ENCODE assay signal across 13 cellular contexts in genomic region chr6:100100776-100101175, GRCh38.
A peak's percentile ranks its signal among the peaks of the same experiment; 100 is the strongest.
DNase-seq lines count a peak whose midpoint lies in the region.
"Had no signal": no experiment of that assay in that cellular context is flagged by ENCODE, and none has a peak within 500 bp of the region (broad histone marks: within the 10 kb centered on the region; RNA-seq: fewer than 3 reads in every experiment).

No MANE protein-coding gene starts in this region.

- no peak overlapping the region for H4K91ac ChIP-seq in neuronal stem cell (ENCODE audit: low read depth, low read length, poor library complexity)

- H3K27me3 ChIP-seq in GM23248 (replicated peaks; ENCODE audit: insufficient read depth) (no peaks in the 10 kb centered on the region), neuronal stem cell (ENCODE audit: control insufficient read depth in 3 of 3, insufficient read depth in 3 of 3, low read depth in 1 of 3, low read length in 3 of 3) (no peaks in the 10 kb centered on the region)

- H3K4me3 ChIP-seq in GM23248 (no peak overlapping the region), SK-N-MC (peak overlapping the region; percentile 31; the same call in 1 of the 2 replicates), neuronal stem cell (ENCODE audit: low read length in 2 of 2) (no peak overlapping the region)
- H3K4me3 ChIP-seq: GM12878, GM23338 had no signal

- no peak overlapping the region for H2AK5ac ChIP-seq in neuronal stem cell (ENCODE audit: low read depth, low read length)

- H2BK5ac ChIP-seq in neuronal stem cell (ENCODE audit: low read length) = no peak overlapping the region

- H3F3A ChIP-seq in GM23248 (ENCODE audit: insufficient read depth) = no peaks in the 10 kb centered on the region

- H3K4me1 ChIP-seq in GM23248 (ENCODE audit: insufficient read depth) = peaks cover 14% of the 10 kb centered on the region
- H3K4me1 ChIP-seq in neuronal stem cell (ENCODE audit: control insufficient read depth in 2 of 2, insufficient read depth in 1 of 2, low read depth in 1 of 2, low read length in 2 of 2) = no peaks in the 10 kb centered on the region

- H3K9me3 ChIP-seq in GM23248 (ENCODE audit: low read depth) = no peaks in the 10 kb centered on the region
- H3K9me3 ChIP-seq in SK-N-MC (ENCODE audit: low read depth, low read length) = no peaks in the 10 kb centered on the region
- H3K9me3 ChIP-seq in neuronal stem cell (replicated peaks in 1 of 2; ENCODE audit: control insufficient read depth in 2 of 2, insufficient read depth in 1 of 2, low read depth in 1 of 2, low read length in 2 of 2) = no peaks in the 10 kb centered on the region

- H3K79me2 ChIP-seq in GM23248 (ENCODE audit: insufficient read depth) = no peaks in the 10 kb centered on the region

- H3K36me3 ChIP-seq in GM23248 (ENCODE audit: low read depth) (no peaks in the 10 kb centered on the region), SK-N-MC (ENCODE audit: insufficient read depth, low read length) (no peaks in the 10 kb centered on the region), neuronal stem cell (replicated peaks in 1 of 2; ENCODE audit: control insufficient read depth in 2 of 2, insufficient read depth in 2 of 2, low read length in 2 of 2) (no peaks in the 10 kb centered on the region)

- H3K4me2 ChIP-seq in GM23248 (ENCODE audit: unreplicated experiment) (no peak overlapping the region), neuronal stem cell (ENCODE audit: insufficient read depth, low read length, poor library complexity, severe bottlenecking) (no peak overlapping the region)
- H3K4me2 ChIP-seq: GM23338 had no signal

- in situ Hi-C loops in GM23248 (cut with MboI) = no loop called here

- H3K23ac ChIP-seq in neuronal stem cell (ENCODE audit: low read depth, low read length, poor library complexity) = no peak overlapping the region

- H2BK12ac ChIP-seq in neuronal stem cell (ENCODE audit: low read length) = no peak overlapping the region

- H2AFZ ChIP-seq in GM23248 (0 out of 2 replicates have a peak overlapping the region, but pooled peaks have one; percentile 21), neuronal stem cell (ENCODE audit: low read length) (peak overlapping the region; percentile 50)
- H2AFZ ChIP-seq: GM23338 had no signal

- H2BK15ac ChIP-seq in neuronal stem cell (ENCODE audit: low read length) = no peak overlapping the region

- H3K79me1 ChIP-seq in neuronal stem cell (ENCODE audit: low read depth, low read length) = no peaks in the 10 kb centered on the region

- no peaks in the 10 kb centered on the region for H4K20me1 ChIP-seq in GM23248 (ENCODE audit: insufficient read depth)

- H4K8ac ChIP-seq in neuronal stem cell (ENCODE audit: low read depth, low read length) = no peak overlapping the region

- DNase-seq in GM23248 = no peak
- peak; percentile 64 for DNase-seq in NCI-H69 (lab: John Stamatoyannopoulos, UW)
- DNase-seq in SK-N-MC (ENCODE audit: low read depth, low spot score) = no peak
- DNase-seq in neuronal stem cell (ENCODE audit: low spot score) = no peak
- no peak for DNase-seq in NCI-H1436 (lab: John Stamatoyannopoulos, UW)
- DNase-seq in COLO668 (lab: John Stamatoyannopoulos, UW; ENCODE audit: unreplicated experiment) = no peak
- no peak for DNase-seq in NCI-H1417 (lab: John Stamatoyannopoulos, UW)
- DNase-seq: C1 segment of cervical spinal cord; CD4-positive, alpha-beta T cell; DMS79; H7 had no signal

- H3K27ac ChIP-seq in GM23248 (no peak overlapping the region), SK-N-MC (peak overlapping the region; percentile 65), neuronal stem cell (replicated peaks; ENCODE audit: low read length) (no peak overlapping the region)

- no peak overlapping the region for H3K14ac ChIP-seq in neuronal stem cell (ENCODE audit: low read length)

- H3K9ac ChIP-seq in GM23248 (no peak overlapping the region), SK-N-MC (ENCODE audit: insufficient read length) (no peak overlapping the region), neuronal stem cell (ENCODE audit: low read depth, low read length, poor library complexity) (no peak overlapping the region)

- H2BK120ac ChIP-seq in neuronal stem cell (ENCODE audit: low read depth, low read length) = no peak overlapping the region

- H3K9me2 ChIP-seq in GM23248 (ENCODE audit: insufficient read depth) = no peaks in the 10 kb centered on the region

- no peak overlapping the region for H3K18ac ChIP-seq in neuronal stem cell (ENCODE audit: low read length)

- no peak overlapping the region for H3K4ac ChIP-seq in neuronal stem cell (ENCODE audit: low read length)
